1 cellular context compared by ENCODE assay signal in genomic region chr14:61128382-61129167, GRCh38.
TF ChIP-seq lines count a peak whose summit lies in the region.

No MANE protein-coding gene starts in this region.

TF ChIP-seq in SK-N-SH treated with all-trans-retinoic acid at 6 μM for 48 hours, 23 proteins besides CTCF, POLR2A, EP300 and RAD21 (continued from another document):
- TF ChIP-seq ARNTL (CRISPR knock-in tag; IDR thresholded peaks at IDR 0.05; ENCODE audit: borderline replicate concordance, low read depth) = no peak
